1 cellular context compared by ENCODE assay signal in genomic region chr11:1541474-1542204, GRCh38.
TF ChIP-seq lines count a peak whose summit lies in the region.

No MANE protein-coding gene starts in this region.

TF ChIP-seq in A549, 52 proteins besides CTCF, POLR2A, EP300 and RAD21 (continued from another document):
- TF ChIP-seq, protein P1, sequence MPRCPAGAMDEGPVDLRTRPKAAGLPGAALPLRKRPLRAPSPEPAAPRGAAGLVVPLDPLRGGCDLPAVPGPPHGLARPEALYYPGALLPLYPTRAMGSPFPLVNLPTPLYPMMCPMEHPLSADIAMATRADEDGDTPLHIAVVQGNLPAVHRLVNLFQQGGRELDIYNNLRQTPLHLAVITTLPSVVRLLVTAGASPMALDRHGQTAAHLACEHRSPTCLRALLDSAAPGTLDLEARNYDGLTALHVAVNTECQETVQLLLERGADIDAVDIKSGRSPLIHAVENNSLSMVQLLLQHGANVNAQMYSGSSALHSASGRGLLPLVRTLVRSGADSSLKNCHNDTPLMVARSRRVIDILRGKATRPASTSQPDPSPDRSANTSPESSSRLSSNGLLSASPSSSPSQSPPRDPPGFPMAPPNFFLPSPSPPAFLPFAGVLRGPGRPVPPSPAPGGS (IDR thresholded peaks at IDR 0.05): no peak
- TF ChIP-seq, protein P2, sequence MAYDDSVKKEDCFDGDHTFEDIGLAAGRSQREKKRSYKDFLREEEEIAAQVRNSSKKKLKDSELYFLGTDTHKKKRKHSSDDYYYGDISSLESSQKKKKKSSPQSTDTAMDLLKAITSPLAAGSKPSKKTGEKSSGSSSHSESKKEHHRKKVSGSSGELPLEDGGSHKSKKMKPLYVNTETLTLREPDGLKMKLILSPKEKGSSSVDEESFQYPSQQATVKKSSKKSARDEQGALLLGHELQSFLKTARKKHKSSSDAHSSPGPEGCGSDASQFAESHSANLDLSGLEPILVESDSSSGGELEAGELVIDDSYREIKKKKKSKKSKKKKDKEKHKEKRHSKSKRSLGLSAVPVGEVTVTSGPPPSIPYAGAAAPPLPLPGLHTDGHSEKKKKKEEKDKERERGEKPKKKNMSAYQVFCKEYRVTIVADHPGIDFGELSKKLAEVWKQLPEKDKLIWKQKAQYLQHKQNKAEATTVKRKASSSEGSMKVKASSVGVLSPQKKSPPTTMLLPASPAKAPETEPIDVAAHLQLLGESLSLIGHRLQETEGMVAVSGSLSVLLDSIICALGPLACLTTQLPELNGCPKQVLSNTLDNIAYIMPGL (CRISPR knock-in tag; IDR thresholded peaks at IDR 0.05; ENCODE audit: borderline replicate concordance): no peak
- TF ChIP-seq HOXA7 (CRISPR knock-in tag; IDR thresholded peaks at IDR 0.05): no peak
- TF ChIP-seq NR3C1 (IDR thresholded peaks at IDR 0.05): no peak
- no peak for TF ChIP-seq HOXB5 (CRISPR knock-in tag; IDR thresholded peaks at IDR 0.05)
- no peak for TF ChIP-seq BHLHE40 (IDR thresholded peaks at IDR 0.05; ENCODE audit: low read depth, low read length)
- TF ChIP-seq SMC3 (IDR thresholded peaks at IDR 0.05): no peak
- TF ChIP-seq HDAC2 (IDR thresholded peaks at IDR 0.05): no peak
- TF ChIP-seq ZFP36 (IDR thresholded peaks at IDR 0.05; ENCODE audit: borderline replicate concordance, partially characterized antibody): no peak
